Comparison of ENCODE assay signal across 16 cellular contexts in genomic region chr10:101690461-101690860, GRCh38. TPM values are rescaled to one million over a fixed set of nuclear protein-coding genes. Genes with fewer than 3 reads are reported as not detected.
DNase-seq lines count a peak whose midpoint lies in the region; ATAC-seq and TF ChIP-seq lines count a peak whose summit lies in the region.
"Had no signal": no experiment of that assay in that cellular context is flagged by ENCODE, and none has a peak within 500 bp of the region (broad histone marks: within the 10 kb centered on the region; RNA-seq: fewer than 3 reads in every experiment).

No MANE protein-coding gene starts in this region.

- H3K36me3 Mint-ChIP-seq in CD8-positive, alpha-beta T cell: peaks cover 43% of the 10 kb centered on the region
- peaks cover 5% of the 10 kb centered on the region for H3K36me3 Mint-ChIP-seq in IgD-negative memory B cell
- H3K36me3 Mint-ChIP-seq in activated CD4-positive, alpha-beta T cell treated with anti-CD3 and anti-CD28 coated beads, Interleukin-2, amount 10 ng/mL, durations not matched to agents 24 days and 14 days (ENCODE audit: low read depth): peaks cover 34% of the 10 kb centered on the region

- CTCF ChIA-PET in CD8-positive, alpha-beta T cell (lab: Charles Lee): interaction anchor here (1.3 kb wide), 1 partner anchor 8 kb away, joined by 4 read pairs; no protein-coding TSS in a partner anchor

- H3K36me3 ChIP-seq in CD8-positive, alpha-beta T cell (ENCODE audit: insufficient read depth, low read length): no peaks in the 10 kb centered on the region

- POLR2A ChIA-PET in CD8-positive, alpha-beta T cell (lab: Charles Lee): interaction anchor here (1.0 kb wide), 1 partner anchor 14 kb away, joined by 3 read pairs; no protein-coding TSS in a partner anchor

- H3K4me1 Mint-ChIP-seq in CD8-positive, alpha-beta T cell (ENCODE audit: low read depth): peaks cover 82% of the 10 kb centered on the region
- peaks cover 45 to 62% (median 52%) of the 10 kb centered on the region in 3 donors for H3K4me1 Mint-ChIP-seq in IgD-negative memory B cell
- peaks cover 27% of the 10 kb centered on the region for H3K4me1 Mint-ChIP-seq in activated CD4-positive, alpha-beta T cell treated with anti-CD3 and anti-CD28 coated beads, Interleukin-2, amount 10 ng/mL, durations not matched to agents 24 days and 14 days

- no peaks in the 10 kb centered on the region for H3K9me3 ChIP-seq in CD8-positive, alpha-beta T cell (ENCODE audit: low read length)

- peak overlapping the region; percentile 19 for H3K27ac Mint-ChIP-seq in CD8-positive, alpha-beta T cell
- peak overlapping the region in 2 of 3 donors; percentile 46 to 72 for H3K27ac Mint-ChIP-seq in IgD-negative memory B cell
- no peak overlapping the region for H3K27ac Mint-ChIP-seq in activated CD4-positive, alpha-beta T cell treated with anti-CD3 and anti-CD28 coated beads, Interleukin-2, amount 10 ng/mL, durations not matched to agents 24 days and 14 days

- no peaks in the 10 kb centered on the region for H3K9me3 Mint-ChIP-seq in CD8-positive, alpha-beta T cell
- H3K9me3 Mint-ChIP-seq in IgD-negative memory B cell: no peaks in the 10 kb centered on the region
- H3K9me3 Mint-ChIP-seq in activated CD4-positive, alpha-beta T cell treated with anti-CD3 and anti-CD28 coated beads, Interleukin-2, amount 10 ng/mL, durations not matched to agents 24 days and 14 days: no peaks in the 10 kb centered on the region

- no peaks in the 10 kb centered on the region for H3K27me3 ChIP-seq in CD8-positive, alpha-beta T cell (ENCODE audit: insufficient read depth, low read length)

- no peak for DNase-seq in CD8-positive, alpha-beta T cell
- DNase-seq in cerebellar cortex (ENCODE audit: low spot score) (peak; percentile 32), myocyte (ENCODE audit: low read depth) (peak; percentile 61), T1000 (lab: John Stamatoyannopoulos, UW) (no peak), hypothalamus (lab: John Stamatoyannopoulos, UW) (no peak)
- no peak for DNase-seq in activated CD4-positive, alpha-beta T cell treated with anti-CD3 and anti-CD28 coated beads, Interleukin-2, amount 10 ng/mL, durations not matched to agents 24 days and 14 days
- no peak for DNase-seq in activated effector memory CD4-positive, alpha-beta T cell treated with anti-CD3 and anti-CD28 coated beads, Interleukin-2, amount 50 U/mL, for 16 hours
- DNase-seq: activated CD4-positive, alpha-beta T cell treated with anti-CD3 and anti-CD28 coated beads, Interleukin-2, amount 50 U/mL, for 1 hour; activated T-cell treated with anti-CD3 and anti-CD28 coated beads, Interleukin-2, amount 50 U/mL, for 48 hours; NCI-H1694; NCI-H446 treated with DMSO at 0.1 percent for 48 hours; posterior cingulate gyrus; SIG-M5; substantia nigra had no signal

- H3K4me3 ChIP-seq in CD8-positive, alpha-beta T cell (ENCODE audit: low read depth, low read length): no peak overlapping the region

- intact Hi-C loops in CD8-positive, alpha-beta T cell (cut with DNase I, micrococcal nuclease): loop anchor here (5.0 to 10.0 kb wide), 8 partner anchors 92 to 952 kb away; partner anchors contain the start of genes NPM3 (in 2 of the 2), BTRC (in 1 of the 2), KAZALD1 (in 1 of the 2) and LZTS2 (in 1 of the 2)
- intact Hi-C loops in activated CD4-positive, alpha-beta T cell treated with anti-CD3 and anti-CD28 coated beads, Interleukin-2, amount 10 ng/mL, durations not matched to agents 24 days and 14 days (cut with micrococcal nuclease): loop anchor here (5.0 to 10.0 kb wide), 4 partner anchors 103 to 336 kb away; partner anchors contain the start of genes BTRC, DPCD, OGA and POLL

- H3K4me3 Mint-ChIP-seq in CD8-positive, alpha-beta T cell: no peak overlapping the region
- peak overlapping the region in 1 of 4 donors; percentile 56 for H3K4me3 Mint-ChIP-seq in IgD-negative memory B cell
- no peak overlapping the region for H3K4me3 Mint-ChIP-seq in activated CD4-positive, alpha-beta T cell treated with anti-CD3 and anti-CD28 coated beads, Interleukin-2, amount 10 ng/mL, durations not matched to agents 24 days and 14 days

- H3K27me3 Mint-ChIP-seq in CD8-positive, alpha-beta T cell (ENCODE audit: low read depth): no peaks in the 10 kb centered on the region
- H3K27me3 Mint-ChIP-seq in IgD-negative memory B cell: no peaks in the 10 kb centered on the region
- no peaks in the 10 kb centered on the region for H3K27me3 Mint-ChIP-seq in activated CD4-positive, alpha-beta T cell treated with anti-CD3 and anti-CD28 coated beads, Interleukin-2, amount 10 ng/mL, durations not matched to agents 24 days and 14 days

- no peak for ATAC-seq in CD8-positive, alpha-beta T cell

- peaks cover 33% of the 10 kb centered on the region for H3K4me1 ChIP-seq in CD8-positive, alpha-beta T cell (ENCODE audit: insufficient read depth, low read length)

- H3K27ac ChIP-seq in CD8-positive, alpha-beta T cell (ENCODE audit: low read depth, low read length): no peak overlapping the region
- H3K27ac ChIP-seq: KMS-11 had no signal

- no peak for TF ChIP-seq CTCF in CD8-positive, alpha-beta T cell (IDR thresholded peaks at IDR 0.05)

RNA-seq across cellular contexts. Expression of gene FBXW4, which starts 4.5 kb away (rescaled TPM):
- 10 to 100 TPM; 75.4 to 76.1 TPM for total RNA-seq in CD8-positive, alpha-beta T cell
- polyA plus RNA-seq in IgD-negative memory B cell: 9.9 TPM
- total RNA-seq in myocyte: 27.7 and 35.1 TPM in 2 replicates
- 60.3 TPM for polyA plus RNA-seq in myocyte (2012)
- total RNA-seq in activated CD4-positive, alpha-beta T cell treated with anti-CD3 and anti-CD28 coated beads, Interleukin-2, amount 10 ng/mL, durations not matched to agents 24 days and 14 days: 28.4 and 32.0 TPM in 2 replicates

Comparison
In these comparisons a context has a peak if more than half of its experiments do, and no peak if none do; other contexts are left out.
1. DNase-seq: peak in cerebellar cortex (single experiment) and myocyte (single experiment); none in CD8-positive, alpha-beta T cell (0 of 7), activated CD4-positive, alpha-beta T cell treated with anti-CD3 and anti-CD28 coated beads, Interleukin-2, amount 10 ng/mL, durations not matched to agents 24 days and 14 days (single experiment), T1000 (single experiment), activated effector memory CD4-positive, alpha-beta T cell treated with anti-CD3 and anti-CD28 coated beads, Interleukin-2, amount 50 U/mL, for 16 hours (single experiment) and hypothalamus (0 of 51).